In genomic region chr3:129919806-129920205, GRCh38 we compare ENCODE assay signal across 32 cellular contexts. TPM values are rescaled to one million over a fixed set of nuclear protein-coding genes. Genes with fewer than 3 reads are reported as not detected.
"Had no signal": no experiment of that assay in that cellular context is flagged by ENCODE, and none has a peak within 500 bp of the region (broad histone marks: within the 10 kb centered on the region; RNA-seq: fewer than 3 reads in every experiment).

No MANE protein-coding gene starts in this region.

- DNase-seq: naive thymus-derived CD4-positive, alpha-beta T cell; natural killer cell; occipital lobe; ovary; posterior cingulate gyrus; psoas muscle; right cardiac atrium; spleen; stimulated activated CD4-positive, alpha-beta T cell treated with anti-CD3 and anti-CD28 coated beads, Interleukin-12 subunit alpha, Interleukin-12 subunit beta, amount 100 ng/mL, for 4 hours; stimulated activated CD4-positive, alpha-beta T cell treated with anti-CD3 and anti-CD28 coated beads, Interleukin-1b, Interleukin-23, amount 100 ng/mL, for 48 hours; stimulated activated CD4-positive, alpha-beta T cell treated with anti-CD3 and anti-CD28 coated beads, Interleukin-4, amount 100 ng/mL, for 1 hour; stimulated activated CD4-positive, alpha-beta T cell treated with anti-CD3 and anti-CD28 coated beads, Interleukin-4, amount 100 ng/mL, for 4 hours; stimulated activated CD8-positive, alpha-beta memory T cell treated with anti-CD3 and anti-CD28 coated beads, Interleukin-4, amount 100 ng/mL, for 48 hours; stimulated activated naive CD4-positive, alpha-beta T cell; stimulated activated naive CD8-positive, alpha-beta T cell treated with anti-CD3 and anti-CD28 coated beads, Interleukin-15, amount 100 ng/mL, for 72 hours; stimulated activated naive CD8-positive, alpha-beta T cell treated with anti-CD3 and anti-CD28 coated beads, Interleukin-15, Interleukin-2, amounts not matched to agents 100 U/mL and 50 U/mL, for 24 hours; thyroid gland; trophoblast cell; upper lobe of left lung had no signal

- H3K9me3 ChIP-seq: thyroid gland had no signal

- H3K36me3 ChIP-seq: neural progenitor cell, ovary, spleen, thoracic aorta, thyroid gland, tibial nerve, upper lobe of left lung, vagina had no signal

- H3K4me1 Mint-ChIP-seq: naive thymus-derived CD4-positive, alpha-beta T cell; natural killer cell; neural progenitor cell; stimulated activated memory B cell treated with anti-CD40 and anti-IgM and Interleukin-4, amounts not matched to agents 10 μg/mL and 1 μg/mL and 100 μg/mL, for 72 hours; stimulated activated naive CD8-positive, alpha-beta T cell treated with anti-CD3 and anti-CD28 coated beads, Interleukin-15, amount 100 ng/mL, for 72 hours had no signal

- H3K36me3 Mint-ChIP-seq: stimulated activated memory B cell treated with anti-CD40 and anti-IgM and Interleukin-4, amounts not matched to agents 10 μg/mL and 1 μg/mL and 100 μg/mL, for 72 hours had no signal

- H3K27me3 ChIP-seq: neural progenitor cell, ovary, spleen, thyroid gland, tibial nerve, upper lobe of left lung, vagina had no signal

- H2AFZ ChIP-seq: neural progenitor cell, parathyroid adenoma had no signal

- H3K27ac ChIP-seq: neural progenitor cell, ovary, parathyroid adenoma, psoas muscle, skin epidermis, spleen, thoracic aorta, thyroid gland, tibial nerve, upper lobe of left lung, vagina had no signal

- ATAC-seq: naive thymus-derived CD4-positive, alpha-beta T cell; natural killer cell; psoas muscle; right cardiac atrium; sciatic nerve; stimulated activated memory B cell treated with anti-CD40 and anti-IgM and Interleukin-4, amounts not matched to agents 10 μg/mL and 1 μg/mL and 100 μg/mL, for 72 hours; stimulated activated naive CD8-positive, alpha-beta T cell treated with anti-CD3 and anti-CD28 coated beads, Interleukin-15, amount 100 ng/mL, for 72 hours; stimulated activated naive CD8-positive, alpha-beta T cell treated with anti-CD3 and anti-CD28 coated beads, Interleukin-15, Interleukin-2, amounts not matched to agents 100 U/mL and 50 U/mL, for 24 hours had no signal

- H3K27me3 Mint-ChIP-seq: progenitor cell of endocrine pancreas had no signal

- H3K4me3 Mint-ChIP-seq: naive thymus-derived CD4-positive, alpha-beta T cell; natural killer cell; nephron; neural progenitor cell; stimulated activated memory B cell treated with anti-CD40 and anti-IgM and Interleukin-4, amounts not matched to agents 10 μg/mL and 1 μg/mL and 100 μg/mL, for 72 hours; stimulated activated naive CD8-positive, alpha-beta T cell treated with anti-CD3 and anti-CD28 coated beads, Interleukin-15, amount 100 ng/mL, for 72 hours had no signal

- H3K4me3 ChIP-seq: neural progenitor cell, ovary, psoas muscle, skin epidermis, smooth muscle cell, spleen, thoracic aorta, thyroid gland, tibial nerve, upper lobe of left lung, vagina had no signal

- H3K4me1 ChIP-seq: neural progenitor cell, parathyroid adenoma, psoas muscle, spleen, thyroid gland, tibial nerve, upper lobe of left lung, vagina had no signal

- H3K27ac Mint-ChIP-seq: naive thymus-derived CD4-positive, alpha-beta T cell; natural killer cell; nephron; neural progenitor cell; progenitor cell of endocrine pancreas; stimulated activated memory B cell treated with anti-CD40 and anti-IgM and Interleukin-4, amounts not matched to agents 10 μg/mL and 1 μg/mL and 100 μg/mL, for 72 hours; stimulated activated naive CD8-positive, alpha-beta T cell treated with anti-CD3 and anti-CD28 coated beads, Interleukin-15, amount 100 ng/mL, for 72 hours had no signal

- H3K4me2 ChIP-seq: neural progenitor cell, smooth muscle cell had no signal

- H3K9ac ChIP-seq: neural progenitor cell, parathyroid adenoma had no signal

RNA-seq across cellular contexts. Expression of gene TRH, which starts 54.7 kb away (rescaled TPM):
- total RNA-seq: naive thymus-derived CD4-positive, alpha-beta T cell; natural killer cell; psoas muscle; renal cortical epithelial cell; right cardiac atrium; sciatic nerve; smooth muscle cell; thoracic aorta; tibial nerve; ureter had no signal
- polyA plus RNA-seq: naive thymus-derived CD4-positive, alpha-beta T cell; psoas muscle; right cardiac atrium; smooth muscle cell had no signal
